ENCODE assay signal across 10 cellular contexts in genomic region chr5:30667293-30667692, GRCh38.
"Had no signal": no experiment of that assay in that cellular context is flagged by ENCODE, and none has a peak within 500 bp of the region (broad histone marks: within the 10 kb centered on the region; RNA-seq: fewer than 3 reads in every experiment).

No MANE protein-coding gene starts in this region.

- ATAC-seq: GM23338 had no signal

- H3K27ac ChIP-seq: HL-60, KMS-11 had no signal

- H2AFZ ChIP-seq: GM23338 had no signal

- DNase-seq: H9, HCEC 1CT, HFFc6, IMR-90, KBM-7 had no signal

- FAIRE-seq: H1, H54 had no signal

- H3K4me3 ChIP-seq: GM23338 had no signal

- H3K4me2 ChIP-seq: GM23338, KMS-11 had no signal

- H3K9ac ChIP-seq: KMS-11 had no signal
